Comparison of ENCODE assay signal across 1 cellular context in the genomic region with DNA sequence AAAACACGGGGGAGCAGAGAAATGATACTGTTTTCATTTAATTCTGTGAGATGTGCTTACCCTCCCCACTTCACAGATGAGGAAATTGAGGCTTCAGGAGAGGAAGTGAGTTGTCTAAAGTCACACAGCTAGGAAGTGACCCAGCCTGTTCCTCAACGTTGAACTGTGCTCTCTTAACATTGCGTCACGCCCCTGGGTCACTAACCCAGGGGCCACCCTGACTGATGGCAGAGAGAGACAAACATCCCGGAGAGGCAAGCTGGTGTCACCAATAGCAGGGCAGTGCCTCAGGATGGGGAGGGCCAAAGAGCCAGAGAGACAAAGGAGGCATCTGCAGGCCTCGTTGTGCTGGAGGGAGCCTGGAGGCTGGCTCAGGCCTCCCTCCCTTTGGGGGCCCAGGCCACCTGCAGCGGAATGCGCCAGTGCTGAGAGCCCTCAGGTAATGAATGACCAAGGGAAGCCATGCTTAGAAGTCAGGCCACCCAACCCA.
TF ChIP-seq lines count a peak whose summit lies in the region.

No MANE protein-coding gene starts in this region.

TF ChIP-seq in HepG2, 621 proteins besides CTCF, POLR2A, EP300 and RAD21 (continued from another document and continues in another):
- TF ChIP-seq, protein P1, sequence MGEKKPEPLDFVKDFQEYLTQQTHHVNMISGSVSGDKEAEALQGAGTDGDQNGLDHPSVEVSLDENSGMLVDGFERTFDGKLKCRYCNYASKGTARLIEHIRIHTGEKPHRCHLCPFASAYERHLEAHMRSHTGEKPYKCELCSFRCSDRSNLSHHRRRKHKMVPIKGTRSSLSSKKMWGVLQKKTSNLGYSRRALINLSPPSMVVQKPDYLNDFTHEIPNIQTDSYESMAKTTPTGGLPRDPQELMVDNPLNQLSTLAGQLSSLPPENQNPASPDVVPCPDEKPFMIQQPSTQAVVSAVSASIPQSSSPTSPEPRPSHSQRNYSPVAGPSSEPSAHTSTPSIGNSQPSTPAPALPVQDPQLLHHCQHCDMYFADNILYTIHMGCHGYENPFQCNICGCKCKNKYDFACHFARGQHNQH (CRISPR knock-in tag; IDR thresholded peaks at IDR 0.05): peak; percentile 82; the same call in 1 of the 2 replicates
- TF ChIP-seq MAFG (CRISPR knock-in tag; IDR thresholded peaks at IDR 0.05): no peak
- TF ChIP-seq FOXK2 (IDR thresholded peaks at IDR 0.05): no peak
- TF ChIP-seq ZFX (CRISPR knock-in tag; IDR thresholded peaks at IDR 0.05; ENCODE audit: low read depth): peak; percentile 90
- peak; percentile 74 for TF ChIP-seq ZMYM4 (CRISPR knock-in tag; IDR thresholded peaks at IDR 0.05)
- peak; percentile 94 for TF ChIP-seq ZNF292 (CRISPR knock-in tag; IDR thresholded peaks at IDR 0.05; ENCODE audit: borderline replicate concordance, low read depth)
- 0 out of 2 replicates have a peak, but pooled peaks have one; percentile 30 for TF ChIP-seq ZNF558 (CRISPR knock-in tag; IDR thresholded peaks at IDR 0.05; ENCODE audit: borderline replicate concordance)
- TF ChIP-seq ZSCAN31 (CRISPR knock-in tag; IDR thresholded peaks at IDR 0.05; ENCODE audit: low read depth): no peak; the same call in 1 of the 2 replicates
- 0 out of 2 replicates have a peak, but pooled peaks have one; percentile 11 for TF ChIP-seq POLR2AphosphoS5 (IDR thresholded peaks at IDR 0.05; ENCODE audit: low read depth, low read length)
- no peak for TF ChIP-seq MAFF (IDR thresholded peaks at IDR 0.05; ENCODE audit: low read depth, low read length)
- TF ChIP-seq MYC (CRISPR knock-in tag; IDR thresholded peaks at IDR 0.05; ENCODE audit: borderline replicate concordance): peak; percentile 43; the same call in 1 of the 2 replicates
- TF ChIP-seq XRCC5 (optimal IDR thresholded peaks at IDR 0.05; ENCODE audit: low read length): peak; percentile 30
- TF ChIP-seq MTF2 (CRISPR knock-in tag; IDR thresholded peaks at IDR 0.05; ENCODE audit: borderline replicate concordance): peak; percentile 67; the same call in 1 of the 2 replicates
- TF ChIP-seq ZKSCAN8 (CRISPR knock-in tag; IDR thresholded peaks at IDR 0.05; ENCODE audit: borderline replicate concordance): no peak
- TF ChIP-seq SAP130 (CRISPR knock-in tag; IDR thresholded peaks at IDR 0.05; ENCODE audit: low read depth): peak; percentile 79
- 0 out of 2 replicates have a peak, but pooled peaks have one; percentile 44 for TF ChIP-seq KDM4B (CRISPR knock-in tag; IDR thresholded peaks at IDR 0.05)
- no peak for TF ChIP-seq RNF2 (conservative IDR thresholded peaks at IDR 0.05; ENCODE audit: low read depth)
- peak; percentile 99 for TF ChIP-seq ZMYM2 (CRISPR knock-in tag; IDR thresholded peaks at IDR 0.05)
- TF ChIP-seq ZNF674 (CRISPR knock-in tag; IDR thresholded peaks at IDR 0.05; ENCODE audit: low read depth): no peak
- TF ChIP-seq ATF5 (CRISPR knock-in tag; IDR thresholded peaks at IDR 0.05; ENCODE audit: low read depth): no peak
- TF ChIP-seq ZBTB10 (CRISPR knock-in tag; IDR thresholded peaks at IDR 0.05; ENCODE audit: borderline replicate concordance): no peak
- no peak for TF ChIP-seq ZNF572 (CRISPR knock-in tag; IDR thresholded peaks at IDR 0.05)
- no peak for TF ChIP-seq TFAP4 (IDR thresholded peaks at IDR 0.05; ENCODE audit: borderline replicate concordance, low read depth)
- no peak for TF ChIP-seq NFAT5 (CRISPR knock-in tag; IDR thresholded peaks at IDR 0.05)
- no peak for TF ChIP-seq ZFYVE20 (CRISPR knock-in tag; IDR thresholded peaks at IDR 0.05; ENCODE audit: borderline replicate concordance, low read depth)
- peak; percentile 90 for TF ChIP-seq ZFY (CRISPR knock-in tag; IDR thresholded peaks at IDR 0.05)
- TF ChIP-seq AHR (CRISPR knock-in tag; IDR thresholded peaks at IDR 0.05): no peak
- peak; percentile 19; the same call in 1 of the 2 replicates for TF ChIP-seq ZNF574 (CRISPR knock-in tag; IDR thresholded peaks at IDR 0.05)
- TF ChIP-seq ZC3H13 (CRISPR knock-in tag; IDR thresholded peaks at IDR 0.05): 0 out of 2 replicates have a peak, but pooled peaks have one; percentile 34
- TF ChIP-seq, protein P2, sequence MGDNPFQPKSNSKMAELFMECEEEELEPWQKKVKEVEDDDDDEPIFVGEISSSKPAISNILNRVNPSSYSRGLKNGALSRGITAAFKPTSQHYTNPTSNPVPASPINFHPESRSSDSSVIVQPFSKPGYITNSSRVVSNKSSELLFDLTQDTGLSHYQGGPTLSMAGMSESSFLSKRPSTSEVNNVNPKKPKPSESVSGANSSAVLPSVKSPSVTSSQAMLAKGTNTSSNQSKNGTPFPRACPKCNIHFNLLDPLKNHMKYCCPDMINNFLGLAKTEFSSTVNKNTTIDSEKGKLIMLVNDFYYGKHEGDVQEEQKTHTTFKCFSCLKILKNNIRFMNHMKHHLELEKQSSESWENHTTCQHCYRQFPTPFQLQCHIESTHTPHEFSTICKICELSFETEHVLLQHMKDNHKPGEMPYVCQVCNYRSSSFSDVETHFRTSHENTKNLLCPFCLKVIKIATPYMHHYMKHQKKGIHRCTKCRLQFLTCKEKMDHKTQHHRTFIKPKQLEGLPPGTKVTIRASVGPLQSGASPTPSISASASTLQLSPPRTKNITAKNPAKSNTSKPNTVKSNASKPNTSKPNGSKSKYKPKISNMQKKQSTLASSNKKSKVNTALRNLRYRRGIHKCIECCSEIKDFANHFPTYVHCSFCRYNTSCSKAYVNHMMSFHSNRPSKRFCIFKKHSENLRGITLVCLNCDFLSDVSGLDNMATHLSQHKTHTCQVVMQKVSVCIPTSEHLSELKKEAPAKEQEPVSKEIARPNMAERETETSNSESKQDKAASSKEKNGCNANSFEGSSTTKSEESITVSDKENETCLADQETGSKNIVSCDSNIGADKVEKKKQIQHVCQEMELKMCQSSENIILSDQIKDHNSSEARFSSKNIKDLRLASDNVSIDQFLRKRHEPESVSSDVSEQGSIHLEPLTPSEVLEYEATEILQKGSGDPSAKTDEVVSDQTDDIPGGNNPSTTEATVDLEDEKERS (CRISPR knock-in tag; IDR thresholded peaks at IDR 0.05): peak; percentile 79; the same call in 1 of the 2 replicates
- no peak for TF ChIP-seq GPN1 (CRISPR knock-in tag; IDR thresholded peaks at IDR 0.05; ENCODE audit: borderline replicate concordance)
- no peak for TF ChIP-seq ZNF225 (CRISPR knock-in tag; IDR thresholded peaks at IDR 0.05)
- TF ChIP-seq ARNT2 (CRISPR knock-in tag; IDR thresholded peaks at IDR 0.05; ENCODE audit: low read depth): peak; percentile 10; the same call in 1 of the 2 replicates
- TF ChIP-seq SOX6 (IDR thresholded peaks at IDR 0.05): no peak
- TF ChIP-seq SOX6 (CRISPR knock-in tag; IDR thresholded peaks at IDR 0.05): peak; percentile 72
- no peak for TF ChIP-seq ZNF354B (CRISPR knock-in tag; IDR thresholded peaks at IDR 0.05)
- TF ChIP-seq, protein P3, sequence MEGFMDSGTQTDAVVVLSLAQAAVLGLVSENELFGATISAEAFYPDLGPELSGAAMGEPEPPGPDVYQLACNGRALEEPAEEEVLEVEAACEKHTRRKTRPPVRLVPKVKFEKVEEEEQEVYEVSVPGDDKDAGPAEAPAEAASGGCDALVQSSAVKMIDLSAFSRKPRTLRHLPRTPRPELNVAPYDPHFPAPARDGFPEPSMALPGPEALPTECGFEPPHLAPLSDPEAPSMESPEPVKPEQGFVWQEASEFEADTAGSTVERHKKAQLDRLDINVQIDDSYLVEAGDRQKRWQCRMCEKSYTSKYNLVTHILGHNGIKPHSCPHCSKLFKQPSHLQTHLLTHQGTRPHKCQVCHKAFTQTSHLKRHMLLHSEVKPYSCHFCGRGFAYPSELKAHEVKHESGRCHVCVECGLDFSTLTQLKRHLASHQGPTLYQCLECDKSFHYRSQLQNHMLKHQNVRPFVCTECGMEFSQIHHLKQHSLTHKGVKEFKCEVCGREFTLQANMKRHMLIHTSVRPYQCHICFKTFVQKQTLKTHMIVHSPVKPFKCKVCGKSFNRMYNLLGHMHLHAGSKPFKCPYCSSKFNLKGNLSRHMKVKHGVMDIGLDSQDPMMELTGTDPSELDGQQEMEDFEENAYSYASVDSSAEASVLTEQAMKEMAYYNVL (CRISPR knock-in tag; IDR thresholded peaks at IDR 0.05; ENCODE audit: borderline replicate concordance): peak; percentile 67; the same call in 1 of the 2 replicates
- no peak for TF ChIP-seq CAMTA2 (CRISPR knock-in tag; IDR thresholded peaks at IDR 0.05; ENCODE audit: borderline replicate concordance)
- peak; percentile 68 for TF ChIP-seq SKI (IDR thresholded peaks at IDR 0.05; ENCODE audit: partially characterized antibody)
- peak; percentile 73 for TF ChIP-seq ZNF3 (CRISPR knock-in tag; IDR thresholded peaks at IDR 0.05)
